17 cellular contexts compared by ENCODE assay signal in the genomic region with DNA sequence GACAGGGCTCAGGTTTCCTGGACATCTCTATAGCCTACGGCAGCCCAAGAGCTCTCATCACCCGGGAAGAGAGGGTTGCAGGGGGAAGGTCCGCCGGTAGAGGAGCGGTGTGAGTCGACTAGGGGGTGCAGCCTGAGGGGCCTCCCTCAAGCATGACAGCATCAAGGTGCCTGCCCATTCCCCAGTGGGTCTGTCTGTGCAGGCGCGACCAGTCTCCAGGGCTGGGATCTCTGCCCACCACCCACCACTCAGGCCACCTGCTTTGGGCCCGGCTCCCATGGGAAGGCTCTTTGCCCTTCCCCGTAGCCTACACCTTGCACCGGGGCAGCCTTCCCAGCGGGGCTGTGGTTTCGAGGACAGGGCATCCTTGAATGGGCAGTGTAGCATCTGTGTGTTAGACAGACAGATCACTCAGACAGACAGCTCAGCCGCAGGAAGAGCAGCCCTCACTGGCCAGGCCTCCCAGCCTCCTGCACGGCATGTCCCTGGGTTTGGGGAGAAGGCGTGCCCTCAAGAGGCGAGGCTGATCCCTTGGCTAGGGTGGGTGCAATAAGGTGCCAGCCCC. TPM values are rescaled to one million over a fixed set of nuclear protein-coding genes. Genes with fewer than 3 reads are reported as not detected.
DNase-seq lines count a peak whose midpoint lies in the region; ATAC-seq and TF ChIP-seq lines count a peak whose summit lies in the region.
"Had no signal": no experiment of that assay in that cellular context is flagged by ENCODE, and none has a peak within 500 bp of the region (broad histone marks: within the 10 kb centered on the region; RNA-seq: fewer than 3 reads in every experiment).

No MANE protein-coding gene starts in this region.

- H3K9me3 ChIP-seq in BLaER1 = no peaks in the 10 kb centered on the region
- no peaks in the 10 kb centered on the region for H3K9me3 ChIP-seq in neuronal stem cell (replicated peaks in 1 of 2; ENCODE audit: control insufficient read depth in 2 of 2, insufficient read depth in 1 of 2, low read depth in 1 of 2, low read length in 2 of 2)
- H3K9me3 ChIP-seq: BLaER1 treated with 17β-estradiol and CSF1 and Interleukin-3, amounts not matched to agents 10 nM and 100 nM; HAP-1 had no signal

- no peak overlapping the region for H2BK12ac ChIP-seq in neuronal stem cell (ENCODE audit: low read length)

- peak overlapping the region; percentile 40 for H3K27ac ChIP-seq in BLaER1
- H3K27ac ChIP-seq in neuronal stem cell (replicated peaks; ENCODE audit: low read length) = no peak overlapping the region
- H3K27ac ChIP-seq: BLaER1 treated with 17β-estradiol and CSF1 and Interleukin-3, amounts not matched to agents 10 nM and 100 nM had no signal

- no peak overlapping the region for H3K4me3 ChIP-seq in BLaER1
- no peak overlapping the region for H3K4me3 ChIP-seq in neuronal stem cell (ENCODE audit: low read length in 2 of 2)
- H3K4me3 ChIP-seq: BLaER1 treated with 17β-estradiol and CSF1 and Interleukin-3, amounts not matched to agents 10 nM and 100 nM; GM23338; HAP-1 had no signal

- H2AK5ac ChIP-seq in neuronal stem cell (ENCODE audit: low read depth, low read length) = no peak overlapping the region

- ATAC-seq in activated T-cell treated with anti-CD3 and anti-CD28 coated beads, Interleukin-2, amount 50 U/mL, for 72 hours (replicated peaks in 1 of 2) = no peak
- ATAC-seq in HG03469 (IDR thresholded peaks at IDR 0.05; ENCODE audit: unreplicated experiment) = no peak
- ATAC-seq: GM23338, HepG2 had no signal

- H3K4me2 ChIP-seq in BLaER1 = peak overlapping the region; percentile 39
- H3K4me2 ChIP-seq in neuronal stem cell (ENCODE audit: insufficient read depth, low read length, poor library complexity, severe bottlenecking) = no peak overlapping the region
- H3K4me2 ChIP-seq: GM23338 had no signal

- peaks cover 100% of the 10 kb centered on the region for H4K20me1 ChIP-seq in BLaER1

- H3K36me3 ChIP-seq in BLaER1 = peaks cover 99% of the 10 kb centered on the region
- H3K36me3 ChIP-seq in neuronal stem cell (replicated peaks in 1 of 2; ENCODE audit: control insufficient read depth in 2 of 2, insufficient read depth in 2 of 2, low read length in 2 of 2) = peaks cover 56 to 90% of the 10 kb centered on the region in 2 donors

- peaks cover 15% of the 10 kb centered on the region for H3K4me1 Mint-ChIP-seq in activated T-cell treated with anti-CD3 and anti-CD28 coated beads, Interleukin-2, amount 50 U/mL, for 24 hours (ENCODE audit: low read depth)
- H3K4me1 Mint-ChIP-seq in activated T-cell treated with anti-CD3 and anti-CD28 coated beads, Interleukin-2, amount 50 U/mL, for 72 hours (ENCODE audit: low read depth) = no peaks in the 10 kb centered on the region
- H3K4me1 Mint-ChIP-seq in chondrocyte (ENCODE audit: low read depth) = no peaks in the 10 kb centered on the region

- H2BK15ac ChIP-seq in neuronal stem cell (ENCODE audit: low read length) = no peak overlapping the region

- peak overlapping the region; percentile 40 for H3K23ac ChIP-seq in neuronal stem cell (ENCODE audit: low read depth, low read length, poor library complexity)

- H3K9ac ChIP-seq in BLaER1 (peak overlapping the region; percentile 38; the same call in 1 of the 2 replicates), neuronal stem cell (ENCODE audit: low read depth, low read length, poor library complexity) (peak overlapping the region; percentile 3)

- no peak overlapping the region for H3K4me3 Mint-ChIP-seq in activated T-cell treated with anti-CD3 and anti-CD28 coated beads, Interleukin-2, amount 50 U/mL, for 24 hours
- H3K4me3 Mint-ChIP-seq in activated T-cell treated with anti-CD3 and anti-CD28 coated beads, Interleukin-2, amount 50 U/mL, for 72 hours = no peak overlapping the region
- H3K4me3 Mint-ChIP-seq in chondrocyte (ENCODE audit: unreplicated experiment) = no peak overlapping the region
- H3K4me3 Mint-ChIP-seq: CD4-positive, CD25-positive, alpha-beta regulatory T cell; GM23338; HFFc6 had no signal

- TF ChIP-seq CTCF in chondrocyte (IDR thresholded peaks at IDR 0.05) = no peak

- peak overlapping the region; percentile 3 for H3K27ac Mint-ChIP-seq in activated T-cell treated with anti-CD3 and anti-CD28 coated beads, Interleukin-2, amount 50 U/mL, for 24 hours
- H3K27ac Mint-ChIP-seq in activated T-cell treated with anti-CD3 and anti-CD28 coated beads, Interleukin-2, amount 50 U/mL, for 72 hours = no peak overlapping the region
- no peak overlapping the region for H3K27ac Mint-ChIP-seq in chondrocyte (ENCODE audit: unreplicated experiment)
- H3K27ac Mint-ChIP-seq: GM23338, HFFc6 had no signal

- H3K18ac ChIP-seq in neuronal stem cell (ENCODE audit: low read length) = no peak overlapping the region

- H3K14ac ChIP-seq in neuronal stem cell (ENCODE audit: low read length) = no peak overlapping the region

- H2BK120ac ChIP-seq in neuronal stem cell (ENCODE audit: low read depth, low read length) = no peak overlapping the region

- no peak overlapping the region for H3K4ac ChIP-seq in neuronal stem cell (ENCODE audit: low read length)

- H4K8ac ChIP-seq in neuronal stem cell (ENCODE audit: low read depth, low read length) = peak overlapping the region; percentile 94

- H2AFZ ChIP-seq in neuronal stem cell (ENCODE audit: low read length) = no peak overlapping the region
- H2AFZ ChIP-seq: GM23338 had no signal

- H4K91ac ChIP-seq in neuronal stem cell (ENCODE audit: low read depth, low read length, poor library complexity) = no peak overlapping the region

- H3K27me3 Mint-ChIP-seq in activated T-cell treated with anti-CD3 and anti-CD28 coated beads, Interleukin-2, amount 50 U/mL, for 24 hours = no peaks in the 10 kb centered on the region
- H3K27me3 Mint-ChIP-seq in activated T-cell treated with anti-CD3 and anti-CD28 coated beads, Interleukin-2, amount 50 U/mL, for 72 hours (ENCODE audit: low read depth) = no peaks in the 10 kb centered on the region
- no peaks in the 10 kb centered on the region for H3K27me3 Mint-ChIP-seq in chondrocyte (ENCODE audit: low read depth)
- H3K27me3 Mint-ChIP-seq: CD4-positive, CD25-positive, alpha-beta regulatory T cell had no signal

- no peaks in the 10 kb centered on the region for H3K9me3 Mint-ChIP-seq in activated T-cell treated with anti-CD3 and anti-CD28 coated beads, Interleukin-2, amount 50 U/mL, for 24 hours
- no peaks in the 10 kb centered on the region for H3K9me3 Mint-ChIP-seq in activated T-cell treated with anti-CD3 and anti-CD28 coated beads, Interleukin-2, amount 50 U/mL, for 72 hours
- H3K9me3 Mint-ChIP-seq in chondrocyte (ENCODE audit: low read depth) = no peaks in the 10 kb centered on the region
- H3K9me3 Mint-ChIP-seq: CD4-positive, CD25-positive, alpha-beta regulatory T cell; GM23338; HFFc6 had no signal

- H3K36me3 Mint-ChIP-seq in activated T-cell treated with anti-CD3 and anti-CD28 coated beads, Interleukin-2, amount 50 U/mL, for 24 hours (ENCODE audit: low read depth) = peaks cover 95% of the 10 kb centered on the region
- peaks cover 17 to 48% of the 10 kb centered on the region in 2 donors for H3K36me3 Mint-ChIP-seq in activated T-cell treated with anti-CD3 and anti-CD28 coated beads, Interleukin-2, amount 50 U/mL, for 72 hours (ENCODE audit: insufficient read depth in 2 of 2)
- H3K36me3 Mint-ChIP-seq in chondrocyte (ENCODE audit: low read depth) = peaks cover 53% of the 10 kb centered on the region

- no peak for DNase-seq in activated T-cell treated with anti-CD3 and anti-CD28 coated beads, Interleukin-2, amount 50 U/mL, for 24 hours
- no peak for DNase-seq in activated T-cell treated with anti-CD3 and anti-CD28 coated beads, Interleukin-2, amount 50 U/mL, for 72 hours
- DNase-seq in chondrocyte (ENCODE audit: low spot score) (peak; percentile 90), neuronal stem cell (ENCODE audit: low spot score) (no peak), DMS79 (lab: John Stamatoyannopoulos, UW) (no peak), inferior parietal cortex (ENCODE audit: extremely low spot score) (no peak)
- DNase-seq: 8988T; AML-193; CD4-positive, CD25-positive, alpha-beta regulatory T cell; DMS53; HFFc6 had no signal

- peak overlapping the region; percentile 5 for H2BK5ac ChIP-seq in neuronal stem cell (ENCODE audit: low read length)

- no peaks in the 10 kb centered on the region for H3K27me3 ChIP-seq in BLaER1
- no peaks in the 10 kb centered on the region for H3K27me3 ChIP-seq in neuronal stem cell (ENCODE audit: control insufficient read depth in 3 of 3, insufficient read depth in 3 of 3, low read depth in 1 of 3, low read length in 3 of 3)
- H3K27me3 ChIP-seq: BLaER1 treated with 17β-estradiol and CSF1 and Interleukin-3, amounts not matched to agents 10 nM and 100 nM had no signal

- peaks cover 3% of the 10 kb centered on the region for H3K79me1 ChIP-seq in neuronal stem cell (ENCODE audit: low read depth, low read length)

- peaks cover 42% of the 10 kb centered on the region for H3K4me1 ChIP-seq in BLaER1
- H3K4me1 ChIP-seq in neuronal stem cell (ENCODE audit: control insufficient read depth in 2 of 2, insufficient read depth in 1 of 2, low read depth in 1 of 2, low read length in 2 of 2) = no peaks in the 10 kb centered on the region

- WGBS in neuronal stem cell (ENCODE audit: extremely low coverage in 2 of 2, insufficient read length in 2 of 2, insufficient replicate concordance in 1 of 2), 2 donors = no CpG with 5 or more reads among the region's 17 CpGs

RNA-seq across cellular contexts. Expression of gene CERK, which starts 29.2 kb away (rescaled TPM):
- total RNA-seq in activated T-cell treated with anti-CD3 and anti-CD28 coated beads, Interleukin-2, amount 50 U/mL, for 72 hours = 10 to 100 TPM; 38.6 to 53.1 TPM
- total RNA-seq in chondrocyte = 28.8 to 31.8 TPM (median 29.2 TPM) in 3 replicates
- 50.9 TPM for polyA plus RNA-seq in neuronal stem cell (2013, experiment 1 of 2)
- 51.4 TPM for polyA plus RNA-seq in neuronal stem cell (2013, experiment 2 of 2)

RNA-seq across cellular contexts. Expression of gene TBC1D22A, which starts 53.6 kb away (rescaled TPM):
- 10 to 100 TPM; 29.5 to 34.8 TPM for total RNA-seq in activated T-cell treated with anti-CD3 and anti-CD28 coated beads, Interleukin-2, amount 50 U/mL, for 72 hours
- 18.9 to 21.1 TPM (median 18.9 TPM) in 3 replicates for total RNA-seq in chondrocyte
- polyA plus RNA-seq in neuronal stem cell (2013, experiment 1 of 2) = 10.2 TPM
- 10.6 TPM for polyA plus RNA-seq in neuronal stem cell (2013, experiment 2 of 2)
